Comparison of ENCODE assay signal across 1 cellular context in the genomic region with DNA sequence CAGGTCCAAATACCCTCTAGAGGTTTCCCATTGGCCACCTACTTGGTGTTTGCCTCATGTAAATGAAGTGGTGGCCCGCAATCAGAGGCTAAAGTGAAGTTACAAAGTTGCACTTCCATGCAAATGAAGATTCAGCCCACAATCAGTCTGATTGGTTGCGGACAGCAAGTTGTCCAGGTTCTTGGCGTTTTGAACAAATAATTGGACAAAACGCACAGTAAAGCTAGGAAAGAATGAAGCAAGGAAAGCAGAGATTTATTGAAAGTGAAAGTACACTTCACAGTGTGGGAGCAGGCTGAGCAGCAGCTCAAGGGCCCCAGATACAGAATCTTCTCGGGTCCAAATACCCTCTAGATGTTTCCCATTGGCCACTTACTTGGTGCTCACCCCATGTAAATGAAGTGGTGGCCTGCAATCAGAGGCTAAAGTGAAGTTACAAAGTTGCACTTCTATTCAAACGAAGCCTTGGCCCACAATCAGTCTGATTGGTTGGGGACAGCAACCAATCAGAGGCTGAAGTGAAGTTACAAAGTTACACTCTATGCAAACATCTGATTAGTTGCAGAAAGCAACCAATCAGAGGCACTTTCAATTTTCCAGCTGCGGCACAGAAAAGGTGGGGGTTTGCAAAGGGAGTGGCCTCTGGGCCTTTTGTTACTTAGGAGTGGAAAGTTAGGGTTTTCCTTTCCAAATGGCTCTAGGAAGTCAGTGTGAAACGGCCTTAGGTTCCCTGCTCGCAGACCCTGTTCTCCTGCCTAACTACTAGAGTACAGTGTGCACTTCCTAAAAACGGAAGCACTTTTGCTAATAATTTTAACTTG.
TF ChIP-seq lines count a peak whose summit lies in the region.

No MANE protein-coding gene starts in this region.

TF ChIP-seq in GM12878, 131 proteins besides CTCF, POLR2A, EP300 and RAD21 (continued from another document and continues in another):
- TF ChIP-seq E2F8 (IDR thresholded peaks at IDR 0.05; ENCODE audit: low read depth, partially characterized antibody) (no peak), SMAD5 (IDR thresholded peaks at IDR 0.05; ENCODE audit: low read depth) (0 out of 2 replicates have a peak, but pooled peaks have one; percentile 41), EZH2 (IDR thresholded peaks at IDR 0.05; ENCODE audit: borderline replicate concordance, control insufficient read depth, low read depth, low read length) (no peak), JUND (IDR thresholded peaks at IDR 0.05; ENCODE audit: low read depth, low read length) (no peak), IRF4 (IDR thresholded peaks at IDR 0.05; ENCODE audit: low read depth, low read length) (no peak), RUNX3 (IDR thresholded peaks at IDR 0.05; ENCODE audit: low read length) (peak; percentile 43; the same call in 1 of the 2 replicates), MEF2B (IDR thresholded peaks at IDR 0.05; ENCODE audit: partially characterized antibody, poor library complexity, severe bottlenecking) (peak; percentile 14), SRF (IDR thresholded peaks at IDR 0.05; ENCODE audit: low read depth in 2 of 2, low read length in 2 of 2) (no peak), TCF12 (IDR thresholded peaks at IDR 0.05; ENCODE audit: low read depth, low read length) (no peak), TARDBP (IDR thresholded peaks at IDR 0.05; ENCODE audit: borderline replicate concordance) (no peak), MEF2A (IDR thresholded peaks at IDR 0.05; ENCODE audit: insufficient read depth, low read depth, low read length) (no peak), ATF2 (IDR thresholded peaks at IDR 0.05; ENCODE audit: low read length) (peak; percentile 15; the same call in 1 of the 2 replicates), IKZF1 (conservative IDR thresholded peaks at IDR 0.05) (no peak), CBX5 (IDR thresholded peaks at IDR 0.05; ENCODE audit: low read depth) (no peak), CBX3 (IDR thresholded peaks at IDR 0.05; ENCODE audit: borderline replicate concordance, low read depth) (no peak), ZNF24 (IDR thresholded peaks at IDR 0.05) (peak; percentile 64; the same call in 1 of the 2 replicates), SUZ12 (IDR thresholded peaks at IDR 0.05; ENCODE audit: unreplicated experiment) (no peak), ZBED1 (IDR thresholded peaks at IDR 0.05; ENCODE audit: borderline replicate concordance) (0 out of 2 replicates have a peak, but pooled peaks have one; percentile 27), POLR2AphosphoS2 (IDR thresholded peaks at IDR 0.05; ENCODE audit: low read depth, low read length) (no peak), CHD1 (IDR thresholded peaks at IDR 0.05; ENCODE audit: low read depth, low read length) (no peak), ZNF207 (IDR thresholded peaks at IDR 0.05; ENCODE audit: borderline replicate concordance) (no peak), NBN (IDR thresholded peaks at IDR 0.05) (no peak), YY1 (IDR thresholded peaks at IDR 0.05; ENCODE audit: low read depth, low read length) (no peak), NR2C2 (IDR thresholded peaks at IDR 0.05; ENCODE audit: borderline replicate concordance, control insufficient read depth, insufficient read length, low read depth) (no peak), MTA2 (IDR thresholded peaks at IDR 0.05; ENCODE audit: low read depth) (no peak), SMC3 (IDR thresholded peaks at IDR 0.05; ENCODE audit: borderline replicate concordance, low read length) (no peak), PBX3 (IDR thresholded peaks at IDR 0.05; ENCODE audit: insufficient replicate concordance, low read depth, low read length) (no peak), ZNF217 (IDR thresholded peaks at IDR 0.05) (no peak), E2F4 (IDR thresholded peaks at IDR 0.05; ENCODE audit: low read depth, low read length) (no peak), SMAD1 (IDR thresholded peaks at IDR 0.05; ENCODE audit: low read depth, partially characterized antibody) (no peak), TCF3 (IDR thresholded peaks at IDR 0.05; ENCODE audit: borderline replicate concordance, insufficient read depth, low read depth, low read length) (no peak), IRF3 (IDR thresholded peaks at IDR 0.05) (no peak; the same call in 1 of the 2 replicates), RAD51 (IDR thresholded peaks at IDR 0.05) (no peak), POU2F2 (IDR thresholded peaks at IDR 0.05; ENCODE audit: borderline replicate concordance, low read depth, low read length) (peak; percentile 38; the same call in 1 of the 3 replicates), KLF5 (IDR thresholded peaks at IDR 0.05; ENCODE audit: partially characterized antibody) (no peak), PAX8 (IDR thresholded peaks at IDR 0.05) (no peak)
- TF ChIP-seq, protein P1, sequence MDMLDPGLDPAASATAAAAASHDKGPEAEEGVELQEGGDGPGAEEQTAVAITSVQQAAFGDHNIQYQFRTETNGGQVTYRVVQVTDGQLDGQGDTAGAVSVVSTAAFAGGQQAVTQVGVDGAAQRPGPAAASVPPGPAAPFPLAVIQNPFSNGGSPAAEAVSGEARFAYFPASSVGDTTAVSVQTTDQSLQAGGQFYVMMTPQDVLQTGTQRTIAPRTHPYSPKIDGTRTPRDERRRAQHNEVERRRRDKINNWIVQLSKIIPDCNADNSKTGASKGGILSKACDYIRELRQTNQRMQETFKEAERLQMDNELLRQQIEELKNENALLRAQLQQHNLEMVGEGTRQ (IDR thresholded peaks at IDR 0.05; ENCODE audit: borderline replicate concordance, low read depth, low read length), result no peak
- TF ChIP-seq, protein P2, sequence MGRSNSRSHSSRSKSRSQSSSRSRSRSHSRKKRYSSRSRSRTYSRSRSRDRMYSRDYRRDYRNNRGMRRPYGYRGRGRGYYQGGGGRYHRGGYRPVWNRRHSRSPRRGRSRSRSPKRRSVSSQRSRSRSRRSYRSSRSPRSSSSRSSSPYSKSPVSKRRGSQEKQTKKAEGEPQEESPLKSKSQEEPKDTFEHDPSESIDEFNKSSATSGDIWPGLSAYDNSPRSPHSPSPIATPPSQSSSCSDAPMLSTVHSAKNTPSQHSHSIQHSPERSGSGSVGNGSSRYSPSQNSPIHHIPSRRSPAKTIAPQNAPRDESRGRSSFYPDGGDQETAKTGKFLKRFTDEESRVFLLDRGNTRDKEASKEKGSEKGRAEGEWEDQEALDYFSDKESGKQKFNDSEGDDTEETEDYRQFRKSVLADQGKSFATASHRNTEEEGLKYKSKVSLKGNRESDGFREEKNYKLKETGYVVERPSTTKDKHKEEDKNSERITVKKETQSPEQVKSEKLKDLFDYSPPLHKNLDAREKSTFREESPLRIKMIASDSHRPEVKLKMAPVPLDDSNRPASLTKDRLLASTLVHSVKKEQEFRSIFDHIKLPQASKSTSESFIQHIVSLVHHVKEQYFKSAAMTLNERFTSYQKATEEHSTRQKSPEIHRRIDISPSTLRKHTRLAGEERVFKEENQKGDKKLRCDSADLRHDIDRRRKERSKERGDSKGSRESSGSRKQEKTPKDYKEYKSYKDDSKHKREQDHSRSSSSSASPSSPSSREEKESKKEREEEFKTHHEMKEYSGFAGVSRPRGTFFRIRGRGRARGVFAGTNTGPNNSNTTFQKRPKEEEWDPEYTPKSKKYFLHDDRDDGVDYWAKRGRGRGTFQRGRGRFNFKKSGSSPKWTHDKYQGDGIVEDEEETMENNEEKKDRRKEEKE (IDR thresholded peaks at IDR 0.05), result no peak
- TF ChIP-seq, protein P3, sequence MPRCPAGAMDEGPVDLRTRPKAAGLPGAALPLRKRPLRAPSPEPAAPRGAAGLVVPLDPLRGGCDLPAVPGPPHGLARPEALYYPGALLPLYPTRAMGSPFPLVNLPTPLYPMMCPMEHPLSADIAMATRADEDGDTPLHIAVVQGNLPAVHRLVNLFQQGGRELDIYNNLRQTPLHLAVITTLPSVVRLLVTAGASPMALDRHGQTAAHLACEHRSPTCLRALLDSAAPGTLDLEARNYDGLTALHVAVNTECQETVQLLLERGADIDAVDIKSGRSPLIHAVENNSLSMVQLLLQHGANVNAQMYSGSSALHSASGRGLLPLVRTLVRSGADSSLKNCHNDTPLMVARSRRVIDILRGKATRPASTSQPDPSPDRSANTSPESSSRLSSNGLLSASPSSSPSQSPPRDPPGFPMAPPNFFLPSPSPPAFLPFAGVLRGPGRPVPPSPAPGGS (IDR thresholded peaks at IDR 0.05; ENCODE audit: borderline replicate concordance, insufficient read depth, low read depth, low read length, poor library complexity, severe bottlenecking), result no peak
- TF ChIP-seq, protein P4, sequence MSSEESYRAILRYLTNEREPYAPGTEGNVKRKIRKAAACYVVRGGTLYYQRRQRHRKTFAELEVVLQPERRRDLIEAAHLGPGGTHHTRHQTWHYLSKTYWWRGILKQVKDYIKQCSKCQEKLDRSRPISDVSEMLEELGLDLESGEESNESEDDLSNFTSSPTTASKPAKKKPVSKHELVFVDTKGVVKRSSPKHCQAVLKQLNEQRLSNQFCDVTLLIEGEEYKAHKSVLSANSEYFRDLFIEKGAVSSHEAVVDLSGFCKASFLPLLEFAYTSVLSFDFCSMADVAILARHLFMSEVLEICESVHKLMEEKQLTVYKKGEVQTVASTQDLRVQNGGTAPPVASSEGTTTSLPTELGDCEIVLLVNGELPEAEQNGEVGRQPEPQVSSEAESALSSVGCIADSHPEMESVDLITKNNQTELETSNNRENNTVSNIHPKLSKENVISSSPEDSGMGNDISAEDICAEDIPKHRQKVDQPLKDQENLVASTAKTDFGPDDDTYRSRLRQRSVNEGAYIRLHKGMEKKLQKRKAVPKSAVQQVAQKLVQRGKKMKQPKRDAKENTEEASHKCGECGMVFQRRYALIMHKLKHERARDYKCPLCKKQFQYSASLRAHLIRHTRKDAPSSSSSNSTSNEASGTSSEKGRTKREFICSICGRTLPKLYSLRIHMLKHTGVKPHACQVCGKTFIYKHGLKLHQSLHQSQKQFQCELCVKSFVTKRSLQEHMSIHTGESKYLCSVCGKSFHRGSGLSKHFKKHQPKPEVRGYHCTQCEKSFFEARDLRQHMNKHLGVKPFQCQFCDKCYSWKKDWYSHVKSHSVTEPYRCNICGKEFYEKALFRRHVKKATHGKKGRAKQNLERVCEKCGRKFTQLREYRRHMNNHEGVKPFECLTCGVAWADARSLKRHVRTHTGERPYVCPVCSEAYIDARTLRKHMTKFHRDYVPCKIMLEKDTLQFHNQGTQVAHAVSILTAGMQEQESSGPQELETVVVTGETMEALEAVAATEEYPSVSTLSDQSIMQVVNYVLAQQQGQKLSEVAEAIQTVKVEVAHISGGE (CRISPR knock-in tag; IDR thresholded peaks at IDR 0.05), result no peak
- TF ChIP-seq, protein P5, sequence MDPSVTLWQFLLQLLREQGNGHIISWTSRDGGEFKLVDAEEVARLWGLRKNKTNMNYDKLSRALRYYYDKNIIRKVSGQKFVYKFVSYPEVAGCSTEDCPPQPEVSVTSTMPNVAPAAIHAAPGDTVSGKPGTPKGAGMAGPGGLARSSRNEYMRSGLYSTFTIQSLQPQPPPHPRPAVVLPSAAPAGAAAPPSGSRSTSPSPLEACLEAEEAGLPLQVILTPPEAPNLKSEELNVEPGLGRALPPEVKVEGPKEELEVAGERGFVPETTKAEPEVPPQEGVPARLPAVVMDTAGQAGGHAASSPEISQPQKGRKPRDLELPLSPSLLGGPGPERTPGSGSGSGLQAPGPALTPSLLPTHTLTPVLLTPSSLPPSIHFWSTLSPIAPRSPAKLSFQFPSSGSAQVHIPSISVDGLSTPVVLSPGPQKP (IDR thresholded peaks at IDR 0.05; ENCODE audit: low read depth, low read length), result no peak
